In the genomic region with DNA sequence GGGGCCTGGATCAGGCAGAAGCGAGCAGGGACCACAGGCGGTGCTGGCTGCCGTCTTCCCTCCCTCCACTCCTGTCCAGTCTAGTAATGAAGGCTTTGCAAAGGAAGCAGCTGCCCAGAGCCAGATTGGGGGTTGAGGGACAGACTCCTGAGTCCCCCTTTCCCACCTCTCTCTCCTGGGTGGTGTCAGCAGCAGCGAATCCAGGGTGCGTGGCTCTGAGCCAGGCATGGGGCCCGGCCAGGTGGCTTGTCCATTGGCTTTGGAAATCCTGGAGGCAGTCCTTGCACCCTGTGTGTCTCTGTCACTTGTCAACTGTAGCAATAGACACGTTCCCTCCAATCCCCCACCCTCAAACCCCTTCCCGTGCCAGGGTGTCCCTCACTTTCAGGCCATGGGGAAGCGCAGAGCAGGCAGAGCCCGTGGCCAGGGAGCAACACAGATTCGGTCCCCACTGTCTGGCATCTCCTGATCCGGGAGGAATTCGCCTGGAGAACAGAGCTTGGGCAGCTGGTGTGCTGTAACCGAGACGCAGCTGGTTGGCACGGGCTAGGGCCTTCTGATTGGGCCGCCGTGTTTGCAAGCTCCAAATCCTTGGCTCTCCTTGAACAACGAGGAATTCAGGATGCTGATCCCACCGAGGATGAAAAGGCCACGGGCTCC, we compare ENCODE assay signal across 19 cellular contexts.
DNase-seq lines count a peak whose midpoint lies in the region; ATAC-seq and TF ChIP-seq lines count a peak whose summit lies in the region.
"Had no signal": no experiment of that assay in that cellular context is flagged by ENCODE, and none has a peak within 500 bp of the region (broad histone marks: within the 10 kb centered on the region; RNA-seq: fewer than 3 reads in every experiment).

No MANE protein-coding gene starts in this region.

- no peak overlapping the region for H3K27ac Mint-ChIP-seq in chondrocyte (ENCODE audit: unreplicated experiment)
- H3K27ac Mint-ChIP-seq: activated naive CD4-positive, alpha-beta T cell treated with anti-CD3 and anti-CD28 coated beads, Interleukin-2, amount 50 U/mL, for 72 hours; B cell; natural killer cell treated with Interleukin-12 subunit alpha and Interleukin-12 subunit beta and Interleukin-15 and Interleukin-18, amount 100 ng/mL, for 72 hours had no signal

- peaks cover 82% of the 10 kb centered on the region for H3K27me3 Mint-ChIP-seq in chondrocyte (ENCODE audit: low read depth)

- no peak for ATAC-seq in GM19328 (IDR thresholded peaks at IDR 0.05; ENCODE audit: unreplicated experiment)
- no peak for ATAC-seq in HG02981 (IDR thresholded peaks at IDR 0.05; ENCODE audit: unreplicated experiment)
- ATAC-seq: activated naive CD4-positive, alpha-beta T cell treated with anti-CD3 and anti-CD28 coated beads, Interleukin-2, amount 50 U/mL, for 72 hours; lower lobe of right lung; natural killer cell treated with Interleukin-12 subunit alpha and Interleukin-12 subunit beta and Interleukin-15 and Interleukin-18, amount 100 ng/mL, for 72 hours had no signal

- H3K4me3 Mint-ChIP-seq in chondrocyte (ENCODE audit: unreplicated experiment) = no peak overlapping the region
- H3K4me3 Mint-ChIP-seq: B cell; natural killer cell treated with Interleukin-12 subunit alpha and Interleukin-12 subunit beta and Interleukin-15 and Interleukin-18, amount 100 ng/mL, for 72 hours had no signal

- TF ChIP-seq CTCF in chondrocyte (IDR thresholded peaks at IDR 0.05) = no peak

- H3K9me3 Mint-ChIP-seq in chondrocyte (ENCODE audit: low read depth) = no peaks in the 10 kb centered on the region
- H3K9me3 Mint-ChIP-seq: activated naive CD4-positive, alpha-beta T cell treated with anti-CD3 and anti-CD28 coated beads, Interleukin-2, amount 50 U/mL, for 72 hours; natural killer cell treated with Interleukin-12 subunit alpha and Interleukin-12 subunit beta and Interleukin-15 and Interleukin-18, amount 100 ng/mL, for 72 hours had no signal

- DNase-seq in EH (ENCODE audit: low read depth) = peak; percentile 6
- peak; percentile 39 for DNase-seq in NCI-H2107 treated with DMSO at 0.1 percent for 48 hours (lab: John Stamatoyannopoulos, UW; ENCODE audit: unreplicated experiment)
- peak; percentile 60 for DNase-seq in chondrocyte (ENCODE audit: low spot score)
- DNase-seq in posterior vena cava (ENCODE audit: low spot score) = peak; percentile 47
- no peak for DNase-seq in OCI-M1 (lab: John Stamatoyannopoulos, UW)
- DNase-seq in EL = no peak
- DNase-seq: activated CD4-positive, CD25-positive, alpha-beta regulatory T cell treated with anti-CD3 and anti-CD28 coated beads, Interleukin-2, amount 50 U/mL, for 72 hours; activated CD8-positive, alpha-beta memory T cell treated with anti-CD3 and anti-CD28 coated beads, Interleukin-2, amount 50 U/mL, for 48 hours; effector CD8-positive, alpha-beta T cell; lower lobe of right lung; MV-4-11; NCI-H748 treated with DMSO at 0.1 percent for 48 hours; stimulated activated CD4-positive, alpha-beta T cell treated with anti-CD3 and anti-CD28 coated beads, Interleukin-4, amount 100 ng/mL, for 4 hours; transverse colon had no signal

- peaks cover 10% of the 10 kb centered on the region for H3K4me1 Mint-ChIP-seq in chondrocyte (ENCODE audit: low read depth)
- H3K4me1 Mint-ChIP-seq: B cell had no signal

- H3K36me3 Mint-ChIP-seq in chondrocyte (ENCODE audit: low read depth) = no peaks in the 10 kb centered on the region
- H3K36me3 Mint-ChIP-seq: activated naive CD4-positive, alpha-beta T cell treated with anti-CD3 and anti-CD28 coated beads, Interleukin-2, amount 50 U/mL, for 72 hours; natural killer cell treated with Interleukin-12 subunit alpha and Interleukin-12 subunit beta and Interleukin-15 and Interleukin-18, amount 100 ng/mL, for 72 hours had no signal

- intact Hi-C loops in posterior vena cava (cut with DNase I) = no loop called here

Comparison
In these comparisons a context has a peak if more than half of its experiments do, and no peak if none do; other contexts are left out.
1. DNase-seq: peak in EH (single experiment), NCI-H2107 treated with DMSO at 0.1 percent for 48 hours (single experiment), chondrocyte (single experiment) and posterior vena cava (single experiment); none in OCI-M1 (single experiment) and EL (single experiment).